Comparison of ENCODE assay signal across 1 cellular context in the genomic region with DNA sequence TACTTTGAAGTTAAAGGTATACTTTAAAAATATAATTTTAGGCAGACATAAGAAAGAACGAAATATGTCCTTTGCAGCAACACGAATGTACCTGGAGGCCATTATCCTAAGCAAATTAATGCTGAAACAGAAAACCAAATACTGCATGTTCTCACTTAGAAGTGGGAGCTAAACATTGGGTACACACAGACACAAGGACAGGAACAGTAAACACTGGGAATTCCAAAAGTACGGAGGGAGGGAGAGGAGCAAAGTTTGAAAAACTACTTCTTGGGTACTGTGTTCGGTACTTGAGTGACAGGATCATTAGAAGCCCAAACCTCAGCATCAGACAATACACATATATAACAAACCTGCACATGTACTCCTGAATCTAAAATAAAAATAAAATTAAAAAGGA.
TF ChIP-seq lines count a peak whose summit lies in the region.

No MANE protein-coding gene starts in this region.

TF ChIP-seq in HepG2, 621 proteins besides CTCF, POLR2A, EP300 and RAD21 (continued from another document):
- TF ChIP-seq, protein P1, sequence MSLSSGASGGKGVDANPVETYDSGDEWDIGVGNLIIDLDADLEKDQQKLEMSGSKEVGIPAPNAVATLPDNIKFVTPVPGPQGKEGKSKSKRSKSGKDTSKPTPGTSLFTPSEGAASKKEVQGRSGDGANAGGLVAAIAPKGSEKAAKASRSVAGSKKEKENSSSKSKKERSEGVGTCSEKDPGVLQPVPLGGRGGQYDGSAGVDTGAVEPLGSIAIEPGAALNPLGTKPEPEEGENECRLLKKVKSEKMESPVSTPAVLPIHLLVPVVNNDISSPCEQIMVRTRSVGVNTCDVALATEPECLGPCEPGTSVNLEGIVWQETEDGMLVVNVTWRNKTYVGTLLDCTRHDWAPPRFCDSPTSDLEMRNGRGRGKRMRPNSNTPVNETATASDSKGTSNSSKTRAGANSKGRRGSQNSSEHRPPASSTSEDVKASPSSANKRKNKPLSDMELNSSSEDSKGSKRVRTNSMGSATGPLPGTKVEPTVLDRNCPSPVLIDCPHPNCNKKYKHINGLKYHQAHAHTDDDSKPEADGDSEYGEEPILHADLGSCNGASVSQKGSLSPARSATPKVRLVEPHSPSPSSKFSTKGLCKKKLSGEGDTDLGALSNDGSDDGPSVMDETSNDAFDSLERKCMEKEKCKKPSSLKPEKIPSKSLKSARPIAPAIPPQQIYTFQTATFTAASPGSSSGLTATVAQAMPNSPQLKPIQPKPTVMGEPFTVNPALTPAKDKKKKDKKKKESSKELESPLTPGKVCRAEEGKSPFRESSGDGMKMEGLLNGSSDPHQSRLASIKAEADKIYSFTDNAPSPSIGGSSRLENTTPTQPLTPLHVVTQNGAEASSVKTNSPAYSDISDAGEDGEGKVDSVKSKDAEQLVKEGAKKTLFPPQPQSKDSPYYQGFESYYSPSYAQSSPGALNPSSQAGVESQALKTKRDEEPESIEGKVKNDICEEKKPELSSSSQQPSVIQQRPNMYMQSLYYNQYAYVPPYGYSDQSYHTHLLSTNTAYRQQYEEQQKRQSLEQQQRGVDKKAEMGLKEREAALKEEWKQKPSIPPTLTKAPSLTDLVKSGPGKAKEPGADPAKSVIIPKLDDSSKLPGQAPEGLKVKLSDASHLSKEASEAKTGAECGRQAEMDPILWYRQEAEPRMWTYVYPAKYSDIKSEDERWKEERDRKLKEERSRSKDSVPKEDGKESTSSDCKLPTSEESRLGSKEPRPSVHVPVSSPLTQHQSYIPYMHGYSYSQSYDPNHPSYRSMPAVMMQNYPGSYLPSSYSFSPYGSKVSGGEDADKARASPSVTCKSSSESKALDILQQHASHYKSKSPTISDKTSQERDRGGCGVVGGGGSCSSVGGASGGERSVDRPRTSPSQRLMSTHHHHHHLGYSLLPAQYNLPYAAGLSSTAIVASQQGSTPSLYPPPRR (CRISPR knock-in tag; IDR thresholded peaks at IDR 0.05; ENCODE audit: borderline replicate concordance) = 0 out of 2 replicates have a peak, but pooled peaks have one; percentile 25
- no peak for TF ChIP-seq FOSL2 (CRISPR knock-in tag; IDR thresholded peaks at IDR 0.05)
- TF ChIP-seq ZBTB44 (CRISPR knock-in tag; IDR thresholded peaks at IDR 0.05) = no peak
- TF ChIP-seq ZNF7 (CRISPR knock-in tag; IDR thresholded peaks at IDR 0.05) = no peak
- no peak for TF ChIP-seq FOXA1 (IDR thresholded peaks at IDR 0.05)
- TF ChIP-seq FOXA1 (CRISPR knock-in tag; IDR thresholded peaks at IDR 0.05) = peak; percentile 65
- no peak for TF ChIP-seq ZNF263 (CRISPR knock-in tag; IDR thresholded peaks at IDR 0.05)
- no peak for TF ChIP-seq ZNF326 (CRISPR knock-in tag; IDR thresholded peaks at IDR 0.05; ENCODE audit: borderline replicate concordance)
- no peak for TF ChIP-seq HOXA5 (CRISPR knock-in tag; IDR thresholded peaks at IDR 0.05)
- no peak for TF ChIP-seq NFE2 (CRISPR knock-in tag; IDR thresholded peaks at IDR 0.05)
- no peak for TF ChIP-seq NCOR1 (IDR thresholded peaks at IDR 0.05; ENCODE audit: borderline replicate concordance, low read length)
- no peak for TF ChIP-seq ZNF792 (CRISPR knock-in tag; IDR thresholded peaks at IDR 0.05)
- TF ChIP-seq, protein P2, sequence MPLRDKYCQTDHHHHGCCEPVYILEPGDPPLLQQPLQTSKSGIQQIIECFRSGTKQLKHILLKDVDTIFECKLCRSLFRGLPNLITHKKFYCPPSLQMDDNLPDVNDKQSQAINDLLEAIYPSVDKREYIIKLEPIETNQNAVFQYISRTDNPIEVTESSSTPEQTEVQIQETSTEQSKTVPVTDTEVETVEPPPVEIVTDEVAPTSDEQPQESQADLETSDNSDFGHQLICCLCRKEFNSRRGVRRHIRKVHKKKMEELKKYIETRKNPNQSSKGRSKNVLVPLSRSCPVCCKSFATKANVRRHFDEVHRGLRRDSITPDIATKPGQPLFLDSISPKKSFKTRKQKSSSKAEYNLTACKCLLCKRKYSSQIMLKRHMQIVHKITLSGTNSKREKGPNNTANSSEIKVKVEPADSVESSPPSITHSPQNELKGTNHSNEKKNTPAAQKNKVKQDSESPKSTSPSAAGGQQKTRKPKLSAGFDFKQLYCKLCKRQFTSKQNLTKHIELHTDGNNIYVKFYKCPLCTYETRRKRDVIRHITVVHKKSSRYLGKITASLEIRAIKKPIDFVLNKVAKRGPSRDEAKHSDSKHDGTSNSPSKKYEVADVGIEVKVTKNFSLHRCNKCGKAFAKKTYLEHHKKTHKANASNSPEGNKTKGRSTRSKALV (CRISPR knock-in tag; IDR thresholded peaks at IDR 0.05) = no peak
- peak; percentile 34 for TF ChIP-seq TEAD3 (CRISPR knock-in tag; optimal IDR thresholded peaks at IDR 0.05; ENCODE audit: borderline replicate concordance)
- TF ChIP-seq FOXP1 (IDR thresholded peaks at IDR 0.05) = peak; percentile 60; the same call in 1 of the 2 replicates
- peak; percentile 85 for TF ChIP-seq FOXP1 (CRISPR knock-in tag; IDR thresholded peaks at IDR 0.05)
- TF ChIP-seq, protein P3, sequence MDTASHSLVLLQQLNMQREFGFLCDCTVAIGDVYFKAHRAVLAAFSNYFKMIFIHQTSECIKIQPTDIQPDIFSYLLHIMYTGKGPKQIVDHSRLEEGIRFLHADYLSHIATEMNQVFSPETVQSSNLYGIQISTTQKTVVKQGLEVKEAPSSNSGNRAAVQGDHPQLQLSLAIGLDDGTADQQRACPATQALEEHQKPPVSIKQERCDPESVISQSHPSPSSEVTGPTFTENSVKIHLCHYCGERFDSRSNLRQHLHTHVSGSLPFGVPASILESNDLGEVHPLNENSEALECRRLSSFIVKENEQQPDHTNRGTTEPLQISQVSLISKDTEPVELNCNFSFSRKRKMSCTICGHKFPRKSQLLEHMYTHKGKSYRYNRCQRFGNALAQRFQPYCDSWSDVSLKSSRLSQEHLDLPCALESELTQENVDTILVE (CRISPR knock-in tag; IDR thresholded peaks at IDR 0.05) = no peak
- TF ChIP-seq ZMYM4 (CRISPR knock-in tag; IDR thresholded peaks at IDR 0.05) = peak; percentile 32; the same call in 1 of the 2 replicates
- TF ChIP-seq RBM39 (IDR thresholded peaks at IDR 0.05; ENCODE audit: low read depth, low read length, poor library complexity, severe bottlenecking) = no peak
- TF ChIP-seq HOXA3 (CRISPR knock-in tag; IDR thresholded peaks at IDR 0.05) = no peak
- TF ChIP-seq RARA (CRISPR knock-in tag; IDR thresholded peaks at IDR 0.05) = no peak
- TF ChIP-seq BRD4 (CRISPR knock-in tag; IDR thresholded peaks at IDR 0.05) = no peak
- TF ChIP-seq, protein P4, sequence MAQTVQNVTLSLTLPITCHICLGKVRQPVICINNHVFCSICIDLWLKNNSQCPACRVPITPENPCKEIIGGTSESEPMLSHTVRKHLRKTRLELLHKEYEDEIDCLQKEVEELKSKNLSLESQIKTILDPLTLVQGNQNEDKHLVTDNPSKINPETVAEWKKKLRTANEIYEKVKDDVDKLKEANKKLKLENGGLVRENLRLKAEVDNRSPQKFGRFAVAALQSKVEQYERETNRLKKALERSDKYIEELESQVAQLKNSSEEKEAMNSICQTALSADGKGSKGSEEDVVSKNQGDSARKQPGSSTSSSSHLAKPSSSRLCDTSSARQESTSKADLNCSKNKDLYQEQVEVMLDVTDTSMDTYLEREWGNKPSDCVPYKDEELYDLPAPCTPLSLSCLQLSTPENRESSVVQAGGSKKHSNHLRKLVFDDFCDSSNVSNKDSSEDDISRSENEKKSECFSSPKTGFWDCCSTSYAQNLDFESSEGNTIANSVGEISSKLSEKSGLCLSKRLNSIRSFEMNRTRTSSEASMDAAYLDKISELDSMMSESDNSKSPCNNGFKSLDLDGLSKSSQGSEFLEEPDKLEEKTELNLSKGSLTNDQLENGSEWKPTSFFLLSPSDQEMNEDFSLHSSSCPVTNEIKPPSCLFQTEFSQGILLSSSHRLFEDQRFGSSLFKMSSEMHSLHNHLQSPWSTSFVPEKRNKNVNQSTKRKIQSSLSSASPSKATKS (CRISPR knock-in tag; IDR thresholded peaks at IDR 0.05) = no peak
- TF ChIP-seq MAFK (conservative IDR thresholded peaks at IDR 0.05 in 1 of 2, IDR thresholded peaks at IDR 0.05 in 1 of 2; ENCODE audit: low read length in 2 of 2) = no peak
- TF ChIP-seq MTA3 (CRISPR knock-in tag; IDR thresholded peaks at IDR 0.05) = no peak
- 0 out of 2 replicates have a peak, but pooled peaks have one; percentile 26 for TF ChIP-seq BCL6 (CRISPR knock-in tag; IDR thresholded peaks at IDR 0.05)
TF ChIP-seq in HepG2: peak in this region for 21.
